ENCODE assay signal across 8 cellular contexts in the genomic region with DNA sequence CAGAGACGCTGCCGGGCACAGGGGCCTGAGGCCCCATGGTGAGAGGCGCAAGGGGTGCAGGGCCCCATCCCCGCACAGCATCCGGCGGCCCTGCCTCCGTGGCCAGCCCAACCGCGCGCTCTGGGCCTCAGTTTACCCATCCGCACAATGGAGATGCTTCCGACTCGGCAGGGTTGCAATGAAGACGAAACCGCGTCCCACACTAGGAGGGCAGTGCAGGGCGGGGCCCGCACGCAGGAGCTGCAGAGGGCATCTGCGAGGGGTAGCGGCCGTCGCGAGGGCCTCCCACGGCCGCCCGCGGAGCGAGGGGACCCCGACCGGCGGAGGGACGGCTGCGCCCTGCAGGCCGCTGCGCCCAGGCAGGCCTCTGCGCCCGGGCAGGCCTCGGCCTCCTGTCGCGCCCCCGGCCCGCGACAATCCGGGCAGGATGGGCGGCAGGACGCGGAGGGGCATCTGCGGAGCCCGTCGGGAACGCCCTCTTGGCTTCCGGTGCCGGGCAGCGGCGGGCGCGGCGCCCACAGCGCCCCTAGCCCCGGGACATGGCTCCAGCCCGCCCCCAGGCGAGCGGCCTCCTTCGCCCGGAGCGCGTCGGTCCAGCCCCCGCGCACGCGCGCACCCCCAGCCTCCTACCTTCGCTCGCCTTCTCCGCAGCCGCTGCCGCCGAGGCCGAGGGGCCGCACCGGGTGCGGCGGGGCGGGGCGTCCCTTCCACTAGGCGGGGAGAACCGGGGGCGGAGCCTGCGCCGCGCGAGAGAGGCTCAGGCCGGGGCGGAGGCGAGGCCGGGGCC. TPM values are rescaled to one million over a fixed set of nuclear protein-coding genes. Genes with fewer than 3 reads are reported as not detected.
DNase-seq lines count a peak whose midpoint lies in the region; ATAC-seq and TF ChIP-seq lines count a peak whose summit lies in the region.

No MANE protein-coding gene starts in this region.

- H3K27ac ChIP-seq in H9 (ENCODE audit: insufficient read length, low read depth, low read length) (no peak overlapping the region), MM.1S (ENCODE audit: low read length) (no peak overlapping the region), foreskin keratinocyte (peak overlapping the region; percentile 57), stomach smooth muscle (ENCODE audit: low read length) (peak overlapping the region; percentile 46)

- no peaks in the 10 kb centered on the region for H3K9me3 Mint-ChIP-seq in H9

- H2BK20ac ChIP-seq in H9 (ENCODE audit: low read depth, low read length, poor library complexity, severe bottlenecking) = no peak overlapping the region

- H2BK120ac ChIP-seq in H9 (ENCODE audit: low read depth, low read length, poor library complexity, severe bottlenecking) = no peak overlapping the region

- H3K79me2 ChIP-seq in H9 (ENCODE audit: insufficient read depth, low read length) = no peaks in the 10 kb centered on the region
- no peaks in the 10 kb centered on the region for H3K79me2 ChIP-seq in MM.1S (ENCODE audit: low read length)

- H3K4me3 ChIP-seq in MM.1S (ENCODE audit: low read length) (peak overlapping the region; percentile 56), neuron (ENCODE audit: low read length) (peak overlapping the region; percentile 61), stomach smooth muscle (ENCODE audit: low read length in 2 of 2) (peak overlapping the region; percentile 65 to 93)

- peaks cover 7% of the 10 kb centered on the region for H3K23me2 ChIP-seq in H9 (ENCODE audit: insufficient read length, low read depth, low read length, poor library complexity, severe bottlenecking)

- H3K4me3 Mint-ChIP-seq in H9 = peak overlapping the region; percentile 76 to 85

- H2BK15ac ChIP-seq in H9 (ENCODE audit: low read depth, low read length) = no peak overlapping the region

- no peaks in the 10 kb centered on the region for H3K9me3 ChIP-seq in H9 (ENCODE audit: control insufficient read depth, low read depth, low read length)
- H3K9me3 ChIP-seq in MM.1S (replicated peaks; ENCODE audit: insufficient read depth, low read length) = no peaks in the 10 kb centered on the region
- H3K9me3 ChIP-seq in neuron (ENCODE audit: low read length) = no peaks in the 10 kb centered on the region
- no peaks in the 10 kb centered on the region for H3K9me3 ChIP-seq in stomach smooth muscle (ENCODE audit: control insufficient read depth in 2 of 2, low read length in 2 of 2)

- no peak overlapping the region for H4K91ac ChIP-seq in H9 (ENCODE audit: insufficient read length, low read depth, low read length)

- no peak overlapping the region for H3K4ac ChIP-seq in H9 (ENCODE audit: low read depth, low read length)

- H3K9ac ChIP-seq in H9 (ENCODE audit: extremely low read depth, insufficient read length, low read length) (no peak overlapping the region), MM.1S (ENCODE audit: low read length) (no peak overlapping the region; the same call in 1 of the 2 replicates), stomach smooth muscle (ENCODE audit: low read length in 2 of 2) (peak overlapping the region; percentile 60 to 66)

- no peak overlapping the region for H4K8ac ChIP-seq in H9 (replicated peaks; ENCODE audit: insufficient read length, low read depth, low read length)

- WGBS in H9 (ENCODE audit: extremely low coverage, insufficient read length, low lambda C conversion rate) = no CpG with 5 or more reads among the region's 98 CpGs

- H3T11ph ChIP-seq in H9 (ENCODE audit: low read length) = no peak overlapping the region

- no peak overlapping the region for H3K27ac Mint-ChIP-seq in H9

- H2BK12ac ChIP-seq in H9 (ENCODE audit: insufficient read length, low read depth, low read length) = no peak overlapping the region

- peaks cover 5 to 15% of the 10 kb centered on the region in 2 experiments; a peak in 3 of 4 replicates for H3K4me1 Mint-ChIP-seq in H9

- no peaks in the 10 kb centered on the region for H3K27me3 ChIP-seq in H9 (ENCODE audit: insufficient read depth, low read length)
- H3K27me3 ChIP-seq in MM.1S (replicated peaks; ENCODE audit: insufficient read depth, low read length) = no peaks in the 10 kb centered on the region
- H3K27me3 ChIP-seq in foreskin keratinocyte = no peaks in the 10 kb centered on the region
- no peaks in the 10 kb centered on the region for H3K27me3 ChIP-seq in neuron (ENCODE audit: insufficient read depth, low read length)
- H3K27me3 ChIP-seq in stomach smooth muscle (ENCODE audit: control insufficient read depth in 1 of 2, insufficient read depth in 2 of 2, low read length in 2 of 2) = no peaks in the 10 kb centered on the region

- H3K14ac ChIP-seq in H9 (ENCODE audit: insufficient read depth, low read length) = peak overlapping the region; percentile 55

- H4K20me1 ChIP-seq in H9 (ENCODE audit: control insufficient read depth, insufficient read depth, insufficient read length) (no peaks in the 10 kb centered on the region), MM.1S (ENCODE audit: insufficient read depth, low read length) (no peaks in the 10 kb centered on the region)

- no peak overlapping the region for H3K23ac ChIP-seq in H9 (ENCODE audit: insufficient read length, low read depth, low read length)

- H2AK5ac ChIP-seq in H9 (ENCODE audit: insufficient read length, low read length) = no peak overlapping the region

- H3K36me3 Mint-ChIP-seq in H9 (ENCODE audit: insufficient read depth in 1 of 3, low read depth in 3 of 3) = peaks cover 0 to 4% (median 0%) of the 10 kb centered on the region in 3 experiments; a peak in 2 of 7 replicates

- H3K4me1 ChIP-seq in H9 (ENCODE audit: insufficient read depth, low read length) = no peaks in the 10 kb centered on the region
- H3K4me1 ChIP-seq in MM.1S (ENCODE audit: low read length) = no peaks in the 10 kb centered on the region
- H3K4me1 ChIP-seq in foreskin keratinocyte = no peaks in the 10 kb centered on the region
- peaks cover 4% of the 10 kb centered on the region for H3K4me1 ChIP-seq in neuron (ENCODE audit: insufficient read depth, low read length)
- peaks cover 13% of the 10 kb centered on the region for H3K4me1 ChIP-seq in stomach smooth muscle (ENCODE audit: control insufficient read depth, insufficient read depth, low read length)

- H3K27me3 Mint-ChIP-seq in H9 (ENCODE audit: low read depth) = no peaks in the 10 kb centered on the region; the same call in none of the 2 replicates

- H3K56ac ChIP-seq in H9 (ENCODE audit: insufficient read length, low read depth, low read length) = no peak overlapping the region

- DNase-seq in ELF-1 (ENCODE audit: low read depth, low spot score) = peak; percentile 86
- peak; percentile 91 for DNase-seq in H9
- peak; percentile 86 for DNase-seq in MM.1S
- DNase-seq in SHP77 treated with DMSO at 0.1 percent for 48 hours (lab: John Stamatoyannopoulos, UW) = peak; percentile 64
- DNase-seq in activated gamma-delta T cell (lab: John Stamatoyannopoulos, UW) = peak; percentile 80
- peak in 1 of 2 donors; percentile 39 for DNase-seq in foreskin keratinocyte

- H2BK5ac ChIP-seq in H9 (ENCODE audit: insufficient read length, low read length) = no peak overlapping the region

- peak overlapping the region; percentile 88 for H3K4me2 ChIP-seq in H9 (ENCODE audit: insufficient read depth, insufficient read length, low read length)
- peak overlapping the region; percentile 63 for H3K4me2 ChIP-seq in MM.1S (ENCODE audit: low read depth, low read length)

- ATAC-seq in foreskin keratinocyte = peak; percentile 84

- no peaks in the 10 kb centered on the region for H3K9me2 ChIP-seq in MM.1S (replicated peaks; ENCODE audit: insufficient read depth, low read length)

- H3K36me3 ChIP-seq in MM.1S (replicated peaks; ENCODE audit: insufficient read depth, low read length) (no peaks in the 10 kb centered on the region), neuron (ENCODE audit: insufficient read depth, low read length) (no peaks in the 10 kb centered on the region), stomach smooth muscle (ENCODE audit: control insufficient read depth in 2 of 2, insufficient read depth in 2 of 2, low read length in 2 of 2) (no peaks in the 10 kb centered on the region)

- no peak overlapping the region for H3K18ac ChIP-seq in H9 (ENCODE audit: insufficient read length, low read depth, low read length)

- TF ChIP-seq CTCF in H9 (conservative IDR thresholded peaks at IDR 0.05) (peak; percentile 30; the same call in 2 of the 3 replicates), MM.1S (IDR thresholded peaks at IDR 0.05; ENCODE audit: low read length) (no peak), foreskin keratinocyte (conservative IDR thresholded peaks at IDR 0.05) (peak; percentile 38)

- H3F3A ChIP-seq in MM.1S (ENCODE audit: insufficient read depth, low read length) = no peaks in the 10 kb centered on the region

- no peaks in the 10 kb centered on the region for H3K79me1 ChIP-seq in H9 (ENCODE audit: insufficient read depth, low read depth, low read length, poor library complexity, severe bottlenecking)

- no peak overlapping the region for H4K5ac ChIP-seq in H9 (ENCODE audit: insufficient read length, low read depth, low read length)

- no peak overlapping the region for H2AFZ ChIP-seq in H9 (ENCODE audit: low read length)
- no peak overlapping the region for H2AFZ ChIP-seq in MM.1S (ENCODE audit: low read length)
- peak overlapping the region; percentile 39 for H2AFZ ChIP-seq in neuron (ENCODE audit: low read depth, low read length)

RNA-seq across cellular contexts. Expression of gene RNU1-1, which starts 15.3 kb away (rescaled TPM):
- total RNA-seq in H9 (2021) (1,874 and 2,051 TPM in 2 replicates), foreskin keratinocyte (2,556 and 4,441 TPM in 2 replicates)
- not detected in 2 replicates for polyA plus RNA-seq in foreskin keratinocyte

RNA-seq across cellular contexts. Expression of gene NECAP2, which starts 58.2 kb away (rescaled TPM):
- total RNA-seq in H9 (2021) (31.7 and 33.2 TPM in 2 replicates), foreskin keratinocyte (61.2 and 67.6 TPM in 2 replicates)
- polyA plus RNA-seq in foreskin keratinocyte = 54.6 and 58.4 TPM in 2 replicates

Comparison
In these comparisons a context has a peak if more than half of its experiments do, and no peak if none do; other contexts are left out.
1. H3K27ac ChIP-seq: peak in foreskin keratinocyte (single experiment) and stomach smooth muscle (single experiment); none in H9 (single experiment) and MM.1S (single experiment).
2. H3K9ac ChIP-seq: peak in stomach smooth muscle (2 of 2); none in H9 (single experiment) and MM.1S (single experiment).
3. Peak in every context shown above with its lines, with median percentiles within 50 percentile points of each other: H3K4me3 ChIP-seq.